8 cellular contexts compared by ENCODE assay signal in genomic region chr13:27920677-27921420, GRCh38. TPM values are rescaled to one million over a fixed set of nuclear protein-coding genes. Genes with fewer than 3 reads are reported as not detected.
DNase-seq lines count a peak whose midpoint lies in the region; ATAC-seq and TF ChIP-seq lines count a peak whose summit lies in the region.

No MANE protein-coding gene starts in this region.

- peaks cover 93 to 98% (median 97%) of the 10 kb centered on the region in 3 donors for H3K27me3 ChIP-seq in skeletal muscle tissue (ENCODE audit: control insufficient read depth in 3 of 3, insufficient read depth in 3 of 3, low read length in 3 of 3)

- H3K4me3 ChIP-seq in skeletal muscle tissue (ENCODE audit: low read length in 3 of 3), result peak overlapping the region; percentile 45 to 67 (median 65)

- H3K9me3 ChIP-seq in skeletal muscle tissue (ENCODE audit: control insufficient read depth in 3 of 3, low read length in 3 of 3), result no peaks in the 10 kb centered on the region

- peak; percentile 69 for DNase-seq in activated CD4-positive, alpha-beta T cell treated with anti-CD3 and anti-CD28 coated beads, Interleukin-2, amount 10 ng/mL, durations not matched to agents 24 days and 14 days
- no peak for DNase-seq in activated CD4-positive, alpha-beta T cell treated with anti-CD3 and anti-CD28 coated beads, Interleukin-2, amount 50 U/mL, for 1 hour
- peak; percentile 35 for DNase-seq in glutamatergic neuron
- no peak for DNase-seq in NCI-H1417 treated with DMSO at 0.1 percent for 48 hours (lab: John Stamatoyannopoulos, UW)

- H3K36me3 ChIP-seq in skeletal muscle tissue (ENCODE audit: control insufficient read depth in 3 of 3, insufficient read depth in 3 of 3, low read length in 3 of 3), result no peaks in the 10 kb centered on the region

- peak overlapping the region in 2 of 3 donors; percentile 8 to 50 for H3K9ac ChIP-seq in skeletal muscle tissue (ENCODE audit: low read depth in 1 of 3, low read length in 3 of 3)

- H3K36me3 Mint-ChIP-seq in activated CD4-positive, alpha-beta T cell treated with anti-CD3 and anti-CD28 coated beads, Interleukin-2, amount 10 ng/mL, durations not matched to agents 24 days and 14 days (ENCODE audit: low read depth), result peaks cover 3% of the 10 kb centered on the region
- H3K36me3 Mint-ChIP-seq in glutamatergic neuron (ENCODE audit: unreplicated experiment), result no peaks in the 10 kb centered on the region

- intact Hi-C loops in activated CD4-positive, alpha-beta T cell treated with anti-CD3 and anti-CD28 coated beads, Interleukin-2, amount 10 ng/mL, durations not matched to agents 24 days and 14 days (cut with micrococcal nuclease), result loop anchor here (10.0 kb wide), 1 partner anchor 96 kb away; no protein-coding TSS in a partner anchor

- peak overlapping the region; percentile 67 for H3K4me3 Mint-ChIP-seq in activated CD4-positive, alpha-beta T cell treated with anti-CD3 and anti-CD28 coated beads, Interleukin-2, amount 10 ng/mL, durations not matched to agents 24 days and 14 days
- H3K4me3 Mint-ChIP-seq in glutamatergic neuron (ENCODE audit: unreplicated experiment), result peak overlapping the region; percentile 80

- peaks cover 12% of the 10 kb centered on the region for H3K4me1 Mint-ChIP-seq in activated CD4-positive, alpha-beta T cell treated with anti-CD3 and anti-CD28 coated beads, Interleukin-2, amount 10 ng/mL, durations not matched to agents 24 days and 14 days
- peaks cover 4% of the 10 kb centered on the region for H3K4me1 Mint-ChIP-seq in glutamatergic neuron (ENCODE audit: low read depth, unreplicated experiment)

- H3K27ac Mint-ChIP-seq in activated CD4-positive, alpha-beta T cell treated with anti-CD3 and anti-CD28 coated beads, Interleukin-2, amount 10 ng/mL, durations not matched to agents 24 days and 14 days, result peak overlapping the region; percentile 72
- no peak overlapping the region for H3K27ac Mint-ChIP-seq in glutamatergic neuron (ENCODE audit: unreplicated experiment)

- TF ChIP-seq CTCF in VCaP (conservative IDR thresholded peaks at IDR 0.05) (no peak), glutamatergic neuron (IDR thresholded peaks at IDR 0.05; ENCODE audit: partially characterized antibody, unreplicated experiment) (no peak)

- H3K27ac ChIP-seq in VCaP (peak overlapping the region; percentile 37), skeletal muscle tissue (ENCODE audit: low read depth, low read length) (no peak overlapping the region)

- H3K9me3 Mint-ChIP-seq in activated CD4-positive, alpha-beta T cell treated with anti-CD3 and anti-CD28 coated beads, Interleukin-2, amount 10 ng/mL, durations not matched to agents 24 days and 14 days, result peaks cover 9% of the 10 kb centered on the region
- H3K9me3 Mint-ChIP-seq in glutamatergic neuron (ENCODE audit: unreplicated experiment), result peaks cover 19% of the 10 kb centered on the region

- ATAC-seq in GM18867 (IDR thresholded peaks at IDR 0.05; ENCODE audit: unreplicated experiment) (no peak), GM21717 (IDR thresholded peaks at IDR 0.05; ENCODE audit: unreplicated experiment) (no peak)

- peaks cover 16 to 40% (median 20%) of the 10 kb centered on the region in 3 donors for H3K4me1 ChIP-seq in skeletal muscle tissue (ENCODE audit: control insufficient read depth in 3 of 3, insufficient read depth in 3 of 3, low read length in 3 of 3)

- H3K27me3 Mint-ChIP-seq in activated CD4-positive, alpha-beta T cell treated with anti-CD3 and anti-CD28 coated beads, Interleukin-2, amount 10 ng/mL, durations not matched to agents 24 days and 14 days, result peaks cover 77% of the 10 kb centered on the region
- peaks cover 46% of the 10 kb centered on the region for H3K27me3 Mint-ChIP-seq in glutamatergic neuron (ENCODE audit: unreplicated experiment)

RNA-seq across cellular contexts. Expression of gene PDX1, which starts 1.0 kb away (rescaled TPM):
- total RNA-seq in activated CD4-positive, alpha-beta T cell treated with anti-CD3 and anti-CD28 coated beads, Interleukin-2, amount 10 ng/mL, durations not matched to agents 24 days and 14 days, result not detected in 2 replicates
- total RNA-seq in glutamatergic neuron (ENCODE audit: unreplicated experiment), result not detected
- total RNA-seq in skeletal muscle tissue, result not detected

RNA-seq across cellular contexts. Expression of gene CDX2, which starts 48.3 kb away (rescaled TPM):
- not detected in 2 replicates for total RNA-seq in activated CD4-positive, alpha-beta T cell treated with anti-CD3 and anti-CD28 coated beads, Interleukin-2, amount 10 ng/mL, durations not matched to agents 24 days and 14 days
- total RNA-seq in glutamatergic neuron (ENCODE audit: unreplicated experiment), result 1.1 TPM
- total RNA-seq in skeletal muscle tissue, result not detected

Comparison
In these comparisons a context has a peak if more than half of its experiments do, and no peak if none do; other contexts are left out.
1. DNase-seq: peak in activated CD4-positive, alpha-beta T cell treated with anti-CD3 and anti-CD28 coated beads, Interleukin-2, amount 10 ng/mL, durations not matched to agents 24 days and 14 days (single experiment) and glutamatergic neuron (single experiment); none in activated CD4-positive, alpha-beta T cell treated with anti-CD3 and anti-CD28 coated beads, Interleukin-2, amount 50 U/mL, for 1 hour (single experiment) and NCI-H1417 treated with DMSO at 0.1 percent for 48 hours (single experiment).